Comparison of ENCODE assay signal across 23 cellular contexts in genomic region chr16:9946022-9946720, GRCh38.
DNase-seq lines count a peak whose midpoint lies in the region; ATAC-seq, FAIRE-seq and TF ChIP-seq lines count a peak whose summit lies in the region.
"Had no signal": no experiment of that assay in that cellular context is flagged by ENCODE, and none has a peak within 500 bp of the region (broad histone marks: within the 10 kb centered on the region; RNA-seq: fewer than 3 reads in every experiment).

No MANE protein-coding gene starts in this region.

- no peaks in the 10 kb centered on the region for H3K9me3 Mint-ChIP-seq in progenitor cell of endocrine pancreas (ENCODE audit: low read depth)

- H3K27ac Mint-ChIP-seq in progenitor cell of endocrine pancreas, result no peak overlapping the region
- H3K27ac Mint-ChIP-seq: activated naive CD4-positive, alpha-beta T cell treated with anti-CD3 and anti-CD28 coated beads, Interleukin-2, amount 50 U/mL, for 72 hours; activated T-helper 17 cell treated with anti-CD3 and anti-CD28 coated beads, Interleukin-2, amount 50 U/mL, for 72 hours; CD4-positive, alpha-beta T cell had no signal

- SMC1A ChIA-PET in GM12878 (lab: Charles Lee; ENCODE audit: uncharacterized antibody, unreplicated experiment), result interaction anchor here (0.7 to 5.3 kb wide), 23 partner anchors 10 to 298 kb away, joined by 3 to 52 read pairs (median 4); no protein-coding TSS in a partner anchor

- H3K79me2 ChIP-seq in MM.1S (ENCODE audit: low read length) (no peaks in the 10 kb centered on the region), GM12878 (ENCODE audit: control insufficient read depth, insufficient read depth, low read length) (no peaks in the 10 kb centered on the region)

- no peak overlapping the region for H3K4me2 ChIP-seq in MM.1S (ENCODE audit: low read depth, low read length)
- H3K4me2 ChIP-seq in GM12878 (ENCODE audit: control insufficient read depth, insufficient read depth), result no peak overlapping the region

- TF ChIP-seq EP300 in GM12878 (IDR thresholded peaks at IDR 0.05; ENCODE audit: borderline replicate concordance in 1 of 2, control insufficient read depth in 1 of 2, low read depth in 2 of 2, low read length in 2 of 2), result no peak

- no peaks in the 10 kb centered on the region for H3F3A ChIP-seq in MM.1S (ENCODE audit: insufficient read depth, low read length)

- peak; percentile 66 for TF ChIP-seq RAD21 in GM12878 (IDR thresholded peaks at IDR 0.05; ENCODE audit: insufficient read depth, low read depth, low read length)

- H3K36me3 ChIP-seq in MM.1S (replicated peaks; ENCODE audit: insufficient read depth, low read length) (no peaks in the 10 kb centered on the region), GM12878 (ENCODE audit: control insufficient read depth in 2 of 2, insufficient read depth in 2 of 2, low read length in 1 of 2) (no peaks in the 10 kb centered on the region)
- H3K36me3 ChIP-seq: ascending aorta, neutrophil, prostate gland, tibial nerve had no signal

- H4K20me1 ChIP-seq in MM.1S (ENCODE audit: insufficient read depth, low read length) (no peaks in the 10 kb centered on the region), GM12878 (ENCODE audit: control insufficient read depth, insufficient read depth) (no peaks in the 10 kb centered on the region)

- ATAC-seq in GM19351 (IDR thresholded peaks at IDR 0.05; ENCODE audit: unreplicated experiment) (peak; percentile 50), GM12878 (peak; percentile 77), SK-N-SH treated with all-trans-retinoic acid at 6 μM for 48 hours (no peak), HG03045 (IDR thresholded peaks at IDR 0.05; ENCODE audit: unreplicated experiment) (no peak), HG03025 (IDR thresholded peaks at IDR 0.05; ENCODE audit: low FRiP score, unreplicated experiment) (no peak)
- ATAC-seq: activated naive CD4-positive, alpha-beta T cell treated with anti-CD3 and anti-CD28 coated beads, Interleukin-2, amount 50 U/mL, for 72 hours; activated T-helper 17 cell treated with anti-CD3 and anti-CD28 coated beads, Interleukin-2, amount 50 U/mL, for 72 hours had no signal

- RAD21 ChIA-PET in GM12878 (lab: Charles Lee; ENCODE audit: unreplicated experiment), result interaction anchor here (0.6 to 2.6 kb wide), 10 partner anchors 10 to 574 kb away, joined by 3 to 16 read pairs (median 4); no protein-coding TSS in a partner anchor

- no peak overlapping the region for H3K4me3 ChIP-seq in MM.1S (ENCODE audit: low read length)
- no peak overlapping the region for H3K4me3 ChIP-seq in GM12878
- H3K4me3 ChIP-seq: ascending aorta, prostate gland, tibial nerve had no signal

- no peaks in the 10 kb centered on the region for H3K4me1 ChIP-seq in MM.1S (ENCODE audit: low read length)
- H3K4me1 ChIP-seq in GM12878 (ENCODE audit: control insufficient read depth, insufficient read depth, low read length), result no peaks in the 10 kb centered on the region
- H3K4me1 ChIP-seq: ascending aorta, prostate gland, tibial nerve had no signal

- H3K27me3 ChIP-seq in MM.1S (replicated peaks; ENCODE audit: insufficient read depth, low read length) (no peaks in the 10 kb centered on the region), GM12878 (replicated peaks in 1 of 2; ENCODE audit: control insufficient read depth in 2 of 2, insufficient read depth in 2 of 2, low read length in 1 of 2) (no peaks in the 10 kb centered on the region)
- H3K27me3 ChIP-seq: ascending aorta, neutrophil, tibial nerve had no signal

- H3K9me3 ChIP-seq in MM.1S (replicated peaks; ENCODE audit: insufficient read depth, low read length) (no peaks in the 10 kb centered on the region), GM12878 (replicated peaks; ENCODE audit: control insufficient read depth, insufficient read depth, low read length) (no peaks in the 10 kb centered on the region)
- H3K9me3 ChIP-seq: ascending aorta, neutrophil, prostate gland, tibial nerve had no signal

- CTCF ChIA-PET in GM12878 (lab: Yijun Ruan, JAX), result interaction anchor here (0.6 to 3.5 kb wide), 20 partner anchors 10 to 1617 kb away, joined by 3 to 17 read pairs (median 4); no protein-coding TSS in a partner anchor

- TF ChIP-seq CTCF in MM.1S (IDR thresholded peaks at IDR 0.05; ENCODE audit: low read length) (peak; percentile 34), GM12878 (IDR thresholded peaks at IDR 0.05 in 2 of 3, conservative IDR thresholded peaks at IDR 0.05 in 1 of 3; ENCODE audit: control insufficient read depth in 2 of 3, extremely low read depth in 1 of 3, insufficient read depth in 1 of 3, low read depth in 3 of 3, low read length in 3 of 3) (peak; percentile 29 to 34 (median 31); a peak in 4 of 6 replicates), progenitor cell of endocrine pancreas (IDR thresholded peaks at IDR 0.05; ENCODE audit: unreplicated experiment) (peak; percentile 23)

- no peak overlapping the region for H3K4me3 Mint-ChIP-seq in progenitor cell of endocrine pancreas (ENCODE audit: low read depth)
- H3K4me3 Mint-ChIP-seq: activated T-helper 17 cell treated with anti-CD3 and anti-CD28 coated beads, Interleukin-2, amount 50 U/mL, for 72 hours; CD4-positive, alpha-beta T cell had no signal

- no TSS peak for BruUV-seq in GM12878 (replicated peaks; lab: Mats Ljungman, UMichigan)

- H3K4me1 Mint-ChIP-seq in progenitor cell of endocrine pancreas (ENCODE audit: low read depth), result no peaks in the 10 kb centered on the region
- H3K4me1 Mint-ChIP-seq: activated T-helper 17 cell treated with anti-CD3 and anti-CD28 coated beads, Interleukin-2, amount 50 U/mL, for 72 hours had no signal

- WGBS in GM12878 (ENCODE audit: insufficient coverage, insufficient replicate concordance, low lambda C conversion rate, missing lambda C conversion rate), result 11% methylated on average over 3 of the region's 3 CpGs

- in situ Hi-C loops in GM12878 (cut with MboI), result no loop called here

- H3K27ac ChIP-seq in MM.1S (ENCODE audit: low read length), result no peak overlapping the region
- no peak overlapping the region for H3K27ac ChIP-seq in GM12878 (ENCODE audit: control insufficient read depth, insufficient read depth)
- H3K27ac ChIP-seq: ascending aorta, neutrophil, prostate gland, tibial nerve had no signal

- FAIRE-seq in GM12878 (lab: Jason Lieb, UNC), result no peak
- FAIRE-seq: GM12891 had no signal

- H3K27me3 Mint-ChIP-seq in progenitor cell of endocrine pancreas, result peaks cover 23% of the 10 kb centered on the region
- H3K27me3 Mint-ChIP-seq: CD4-positive, alpha-beta T cell had no signal

- H2AFZ ChIP-seq in MM.1S (ENCODE audit: low read length) (no peak overlapping the region), GM12878 (ENCODE audit: control insufficient read depth, low read depth, low read length) (no peak overlapping the region)

- no peak for TF ChIP-seq POLR2A in GM12878 (IDR thresholded peaks at IDR 0.05; ENCODE audit: low read depth, low read length)

- no peak overlapping the region for H3K9ac ChIP-seq in MM.1S (ENCODE audit: low read length)
- H3K9ac ChIP-seq in GM12878 (ENCODE audit: control insufficient read depth, insufficient read depth, low read length), result no peak overlapping the region

- intact Hi-C loops in GM12878 (cut with micrococcal nuclease; ENCODE audit: unreplicated experiment), result loop anchor here (2.0 kb wide), 1 partner anchor 297 kb away; no protein-coding TSS in a partner anchor

- DNase-seq in MM.1S (no peak), GM12878 (ENCODE audit: low read depth, low spot score) (no peak), progenitor cell of endocrine pancreas (ENCODE audit: low spot score, unreplicated experiment) (no peak)
- DNase-seq: activated CD4-positive, alpha-beta T cell treated with anti-CD3 and anti-CD28 coated beads, Interleukin-2, amount 50 U/mL, for 48 hours; activated CD8-positive, alpha-beta memory T cell treated with anti-CD3 and anti-CD28 coated beads, Interleukin-2, amount 50 U/mL, for 48 hours; CD4-positive, alpha-beta T cell; central memory CD4-positive, alpha-beta T cell; dermis blood vessel endothelial cell; GDM1; NCI-H510A treated with DMSO at 0.1 percent for 48 hours; OCI-M1; SIG-M5 had no signal

- H3K36me3 Mint-ChIP-seq in progenitor cell of endocrine pancreas (ENCODE audit: insufficient read depth), result no peaks in the 10 kb centered on the region
- H3K36me3 Mint-ChIP-seq: activated naive CD4-positive, alpha-beta T cell treated with anti-CD3 and anti-CD28 coated beads, Interleukin-2, amount 50 U/mL, for 72 hours had no signal

- no peaks in the 10 kb centered on the region for H3K9me2 ChIP-seq in MM.1S (replicated peaks; ENCODE audit: insufficient read depth, low read length)

- POLR2A ChIA-PET in GM12878 (lab: Charles Lee), result interaction anchor here (0.6 kb wide), 1 partner anchor 36 kb away, joined by 3 read pairs; no protein-coding TSS in a partner anchor

TF ChIP-seq in GM12878, 131 proteins besides CTCF, POLR2A, EP300 and RAD21:
- TF ChIP-seq RUNX3 (IDR thresholded peaks at IDR 0.05; ENCODE audit: low read length), result peak; percentile 42; the same call in 1 of the 2 replicates
- TF ChIP-seq ZNF384 (IDR thresholded peaks at IDR 0.05; ENCODE audit: borderline replicate concordance, low read depth, low read length), result 0 out of 2 replicates have a peak, but pooled peaks have one; percentile 9
- TF ChIP-seq EZH2 (IDR thresholded peaks at IDR 0.05; ENCODE audit: borderline replicate concordance, control insufficient read depth, low read depth, low read length), result no peak
- TF ChIP-seq YY1 (IDR thresholded peaks at IDR 0.05; ENCODE audit: low read depth, low read length), result 0 out of 2 replicates have a peak, but pooled peaks have one; percentile 30
- TF ChIP-seq SMC3 (IDR thresholded peaks at IDR 0.05; ENCODE audit: borderline replicate concordance, low read length), result peak; percentile 57; the same call in 1 of the 2 replicates
- no peak for TF ChIP-seq TCF3 (IDR thresholded peaks at IDR 0.05; ENCODE audit: borderline replicate concordance, insufficient read depth, low read depth, low read length)

TF ChIP-seq in SK-N-SH treated with all-trans-retinoic acid at 6 μM for 48 hours, 23 proteins besides CTCF, POLR2A, EP300 and RAD21 (continues in another document):
- no peak for TF ChIP-seq TCF4 (CRISPR knock-in tag; IDR thresholded peaks at IDR 0.05; ENCODE audit: borderline replicate concordance)
- TF ChIP-seq ARNTL (CRISPR knock-in tag; IDR thresholded peaks at IDR 0.05; ENCODE audit: borderline replicate concordance, low read depth), result no peak
- no peak for TF ChIP-seq ISL1 (CRISPR knock-in tag; IDR thresholded peaks at IDR 0.05)
- no peak for TF ChIP-seq ZNF8 (CRISPR knock-in tag; IDR thresholded peaks at IDR 0.05)
- TF ChIP-seq ZC3H10 (CRISPR knock-in tag; IDR thresholded peaks at IDR 0.05), result no peak

Comparison
In these comparisons a context has a peak if more than half of its experiments do, and no peak if none do; other contexts are left out.
1. ATAC-seq: peak in GM19351 (single experiment) and GM12878 (single experiment); none in SK-N-SH treated with all-trans-retinoic acid at 6 μM for 48 hours (single experiment), HG03045 (single experiment) and HG03025 (single experiment).
2. Peak in every context shown above with its lines, with median percentiles within 50 percentile points of each other: CTCF ChIP-seq.